21 cellular contexts compared by ENCODE assay signal in the genomic region with DNA sequence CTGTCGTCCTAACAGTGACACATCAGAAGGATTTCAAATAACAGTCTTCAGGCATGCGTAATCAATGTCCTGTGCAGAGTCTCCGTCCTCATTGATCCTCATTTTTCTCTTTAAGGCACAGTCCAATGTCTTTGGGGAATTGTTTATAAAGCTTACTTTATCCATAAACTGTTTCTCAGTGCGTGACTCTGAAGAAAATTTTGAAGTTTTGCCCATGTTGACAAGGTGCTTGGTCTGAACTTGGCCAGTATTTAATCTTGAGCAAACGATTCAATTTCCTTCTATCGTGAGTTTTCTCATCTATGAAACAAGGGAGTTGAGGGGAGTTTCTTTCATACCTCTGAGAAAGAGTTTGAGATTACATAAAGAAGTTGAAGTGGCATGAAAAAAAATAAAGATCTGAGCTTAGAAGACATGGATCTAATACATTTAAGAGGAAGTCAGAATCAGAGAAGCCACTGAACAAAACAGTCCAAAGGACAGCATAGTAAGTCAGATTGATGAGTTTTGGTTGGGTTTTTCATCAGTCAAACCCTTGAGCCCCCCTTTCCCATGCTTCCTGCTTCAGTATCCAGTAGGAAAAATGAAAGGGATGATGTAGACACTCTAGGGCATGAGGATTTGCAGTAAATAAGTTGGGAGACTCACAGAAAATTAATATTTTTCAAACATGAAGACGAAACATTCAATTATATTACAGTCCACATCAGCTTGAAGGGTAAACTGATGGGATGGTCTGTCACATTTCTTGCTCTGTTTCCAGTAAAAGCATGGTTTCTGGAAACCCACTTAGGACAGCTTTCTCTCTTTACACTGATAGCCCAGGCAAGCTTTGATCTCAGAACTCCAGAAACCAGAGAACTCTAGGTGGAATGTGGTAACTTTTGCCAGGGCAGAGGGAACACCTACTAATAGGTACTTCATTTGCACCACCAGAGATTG. TPM values are rescaled to one million over a fixed set of nuclear protein-coding genes. Genes with fewer than 3 reads are reported as not detected.
"Had no signal": no experiment of that assay in that cellular context is flagged by ENCODE, and none has a peak within 500 bp of the region (broad histone marks: within the 10 kb centered on the region; RNA-seq: fewer than 3 reads in every experiment).

No MANE protein-coding gene starts in this region.

- H3K27ac Mint-ChIP-seq: activated CD4-positive, alpha-beta memory T cell treated with anti-CD3 and anti-CD28 coated beads for 36 hours; activated CD4-positive, alpha-beta T cell treated with anti-CD3 and anti-CD28 coated beads for 36 hours; activated CD8-positive, alpha-beta memory T cell treated with anti-CD3 and anti-CD28 coated beads, Interleukin-2, amount 10 ng/mL, durations not matched to agents 7 days and 5 days; activated naive CD8-positive, alpha-beta T cell treated with anti-CD3 and anti-CD28 coated beads, Interleukin-2, amount 10 ng/mL, durations not matched to agents 7 days and 5 days; activated T-helper 17 cell treated with anti-CD3 and anti-CD28 coated beads, Interleukin-2, amount 50 U/mL, for 72 hours; natural killer cell; WTC11 had no signal

- H3K4me3 ChIP-seq: body of pancreas, colonic mucosa, esophagus muscularis mucosa, spleen had no signal

- H3K27ac ChIP-seq: body of pancreas, colonic mucosa, esophagus muscularis mucosa, parathyroid adenoma, spleen had no signal

- H3K27me3 ChIP-seq: body of pancreas, colonic mucosa had no signal

- H3K36me3 Mint-ChIP-seq: activated CD4-positive, alpha-beta memory T cell treated with anti-CD3 and anti-CD28 coated beads for 36 hours; activated CD8-positive, alpha-beta memory T cell treated with anti-CD3 and anti-CD28 coated beads, Interleukin-2, amount 10 ng/mL, durations not matched to agents 7 days and 5 days; activated naive CD8-positive, alpha-beta T cell treated with anti-CD3 and anti-CD28 coated beads, Interleukin-2, amount 10 ng/mL, durations not matched to agents 7 days and 5 days; natural killer cell; WTC11 had no signal

- H3K4me1 ChIP-seq: esophagus muscularis mucosa, parathyroid adenoma had no signal

- H3K9me3 Mint-ChIP-seq: activated CD4-positive, alpha-beta memory T cell treated with anti-CD3 and anti-CD28 coated beads for 36 hours; activated naive CD8-positive, alpha-beta T cell treated with anti-CD3 and anti-CD28 coated beads, Interleukin-2, amount 10 ng/mL, durations not matched to agents 7 days and 5 days; activated T-helper 17 cell treated with anti-CD3 and anti-CD28 coated beads, Interleukin-2, amount 50 U/mL, for 72 hours; natural killer cell; WTC11 had no signal

- ATAC-seq: activated CD4-positive, alpha-beta T cell treated with anti-CD3 and anti-CD28 coated beads for 36 hours; activated CD8-positive, alpha-beta memory T cell treated with anti-CD3 and anti-CD28 coated beads, Interleukin-2, amount 10 ng/mL, durations not matched to agents 7 days and 5 days; activated T-helper 17 cell treated with anti-CD3 and anti-CD28 coated beads, Interleukin-2, amount 50 U/mL, for 72 hours; body of pancreas; natural killer cell; WTC11 had no signal

- DNase-seq: activated CD4-positive, alpha-beta memory T cell treated with anti-CD3 and anti-CD28 coated beads for 36 hours; activated CD4-positive, alpha-beta T cell treated with anti-CD3 and anti-CD28 coated beads for 36 hours; activated CD8-positive, alpha-beta memory T cell treated with anti-CD3 and anti-CD28 coated beads, Interleukin-2, amount 10 ng/mL, durations not matched to agents 7 days and 5 days; activated naive CD4-positive, alpha-beta T cell; activated naive CD8-positive, alpha-beta T cell treated with anti-CD3 and anti-CD28 coated beads, Interleukin-2, amount 10 ng/mL, durations not matched to agents 7 days and 5 days; activated T-cell treated with anti-CD3 and anti-CD28 coated beads, Interleukin-2, amount 50 U/mL, for 1 hour; amygdala; body of pancreas; central memory CD4-positive, alpha-beta T cell; colonic mucosa; natural killer cell; spleen; stimulated activated CD8-positive, alpha-beta memory T cell treated with anti-CD3 and anti-CD28 coated beads, Interleukin-4, amount 100 ng/mL, for 48 hours; stimulated activated naive CD4-positive, alpha-beta T cell; SW 1271; T-helper 2 cell had no signal

- H3K4me3 Mint-ChIP-seq: activated CD4-positive, alpha-beta memory T cell treated with anti-CD3 and anti-CD28 coated beads for 36 hours; activated CD4-positive, alpha-beta T cell treated with anti-CD3 and anti-CD28 coated beads for 36 hours; activated CD8-positive, alpha-beta memory T cell treated with anti-CD3 and anti-CD28 coated beads, Interleukin-2, amount 10 ng/mL, durations not matched to agents 7 days and 5 days; activated naive CD8-positive, alpha-beta T cell treated with anti-CD3 and anti-CD28 coated beads, Interleukin-2, amount 10 ng/mL, durations not matched to agents 7 days and 5 days; activated T-helper 17 cell treated with anti-CD3 and anti-CD28 coated beads, Interleukin-2, amount 50 U/mL, for 72 hours; natural killer cell; WTC11 had no signal

- H3K4me1 Mint-ChIP-seq: activated CD4-positive, alpha-beta T cell treated with anti-CD3 and anti-CD28 coated beads for 36 hours; activated CD8-positive, alpha-beta memory T cell treated with anti-CD3 and anti-CD28 coated beads, Interleukin-2, amount 10 ng/mL, durations not matched to agents 7 days and 5 days; activated naive CD8-positive, alpha-beta T cell treated with anti-CD3 and anti-CD28 coated beads, Interleukin-2, amount 10 ng/mL, durations not matched to agents 7 days and 5 days; activated T-helper 17 cell treated with anti-CD3 and anti-CD28 coated beads, Interleukin-2, amount 50 U/mL, for 72 hours; natural killer cell had no signal

- H3K27me3 Mint-ChIP-seq: activated CD4-positive, alpha-beta T cell treated with anti-CD3 and anti-CD28 coated beads for 36 hours had no signal

- FAIRE-seq: endometrium had no signal

- H3K9me3 ChIP-seq: body of pancreas, colonic mucosa, esophagus muscularis mucosa, spleen had no signal

RNA-seq across cellular contexts. Expression of a gene that starts 8.1 kb away (rescaled TPM):
- total RNA-seq: activated CD4-positive, alpha-beta memory T cell treated with anti-CD3 and anti-CD28 coated beads for 36 hours; activated CD4-positive, alpha-beta T cell treated with anti-CD3 and anti-CD28 coated beads for 36 hours; activated CD8-positive, alpha-beta memory T cell treated with anti-CD3 and anti-CD28 coated beads, Interleukin-2, amount 10 ng/mL, durations not matched to agents 7 days and 5 days had no signal
